In genomic region chr10:70684841-70685457, GRCh38 we compare ENCODE assay signal across 16 cellular contexts. TPM values are rescaled to one million over a fixed set of nuclear protein-coding genes. Genes with fewer than 3 reads are reported as not detected.
"Had no signal": no experiment of that assay in that cellular context is flagged by ENCODE, and none has a peak within 500 bp of the region (broad histone marks: within the 10 kb centered on the region; RNA-seq: fewer than 3 reads in every experiment).

No MANE protein-coding gene starts in this region.

- H3K9me3 ChIP-seq: heart left ventricle, left lung, neutrophil, right atrium auricular region had no signal

- H3K9me3 Mint-ChIP-seq: activated naive CD8-positive, alpha-beta T cell treated with anti-CD3 and anti-CD28 coated beads, Interleukin-2, amount 50 U/mL, for 24 hours had no signal

- H3K4me3 Mint-ChIP-seq: activated CD8-positive, alpha-beta T cell treated with anti-CD3 and anti-CD28 coated beads, Interleukin-2, amount 10 ng/mL, durations not matched to agents 7 days and 5 days; activated naive CD8-positive, alpha-beta T cell treated with anti-CD3 and anti-CD28 coated beads, Interleukin-2, amount 50 U/mL, for 24 hours had no signal

- H3K4me3 ChIP-seq: heart left ventricle, left lung, right atrium auricular region had no signal

- H3K36me3 ChIP-seq: heart left ventricle, left lung, neutrophil, right atrium auricular region, WERI-Rb-1 had no signal

- FAIRE-seq: keratinocyte, small intestine had no signal

- H3K27me3 ChIP-seq: heart left ventricle, left lung, neutrophil, right atrium auricular region had no signal

- H3K27ac Mint-ChIP-seq: activated CD8-positive, alpha-beta T cell treated with anti-CD3 and anti-CD28 coated beads, Interleukin-2, amount 10 ng/mL, durations not matched to agents 7 days and 5 days; activated naive CD8-positive, alpha-beta T cell treated with anti-CD3 and anti-CD28 coated beads, Interleukin-2, amount 50 U/mL, for 24 hours had no signal

- H3K4me1 ChIP-seq: left lung had no signal

- ATAC-seq: activated CD8-positive, alpha-beta T cell treated with anti-CD3 and anti-CD28 coated beads, Interleukin-2, amount 10 ng/mL, durations not matched to agents 7 days and 5 days; activated naive CD8-positive, alpha-beta T cell treated with anti-CD3 and anti-CD28 coated beads, Interleukin-2, amount 50 U/mL, for 24 hours; left lung had no signal

- H3K27me3 Mint-ChIP-seq: activated naive CD8-positive, alpha-beta T cell treated with anti-CD3 and anti-CD28 coated beads, Interleukin-2, amount 50 U/mL, for 24 hours had no signal

- DNase-seq: activated CD4-positive, alpha-beta T cell treated with anti-CD3 and anti-CD28 coated beads for 48 hours; activated CD8-positive, alpha-beta T cell treated with anti-CD3 and anti-CD28 coated beads, Interleukin-2, amount 10 ng/mL, durations not matched to agents 7 days and 5 days; activated naive CD4-positive, alpha-beta T cell treated with Interleukin-2 at 50 U/mL for 16 hours; activated naive CD8-positive, alpha-beta T cell treated with anti-CD3 and anti-CD28 coated beads, Interleukin-2, amount 50 U/mL, for 24 hours; foreskin fibroblast; left lung; small intestine; stimulated activated naive CD4-positive, alpha-beta T cell; T-helper 1 cell; trophoblast cell had no signal

- H3K27ac ChIP-seq: heart left ventricle, left lung, neutrophil, right atrium auricular region had no signal

RNA-seq across cellular contexts. Expression of gene ADAMTS14, which starts 12.6 kb away (rescaled TPM):
- total RNA-seq: dermis microvascular lymphatic vessel endothelial cell, right atrium auricular region had no signal
